8 cellular contexts compared by ENCODE assay signal in genomic region chr6:35496036-35496850, GRCh38. TPM values are rescaled to one million over a fixed set of nuclear protein-coding genes. Genes with fewer than 3 reads are reported as not detected.
DNase-seq lines count a peak whose midpoint lies in the region; ATAC-seq, FAIRE-seq and TF ChIP-seq lines count a peak whose summit lies in the region.

No MANE protein-coding gene starts in this region.

- no peak for FAIRE-seq in astrocyte (lab: Jason Lieb, UNC)

- peaks cover 49% of the 10 kb centered on the region for H4K20me1 ChIP-seq in astrocyte (ENCODE audit: insufficient read depth, low read length)

- H3K27me3 Mint-ChIP-seq in astrocyte (ENCODE audit: low read depth, unreplicated experiment), result no peaks in the 10 kb centered on the region
- peaks cover 68% of the 10 kb centered on the region for H3K27me3 Mint-ChIP-seq in stimulated activated memory B cell treated with anti-CD40 and anti-IgM and Interleukin-4, amounts not matched to agents 10 μg/mL and 1 μg/mL and 100 μg/mL, for 72 hours

- H3K36me3 ChIP-seq in ACC112 (ENCODE audit: insufficient read depth, low read length) (no peaks in the 10 kb centered on the region), astrocyte (ENCODE audit: insufficient read depth, low read length) (no peaks in the 10 kb centered on the region), iPS-20b (ENCODE audit: insufficient read depth, low read depth, low read length) (no peaks in the 10 kb centered on the region)

- H3K79me2 ChIP-seq in ACC112 (ENCODE audit: control insufficient read depth, insufficient read depth, low read length, unreplicated experiment), result peaks cover 45% of the 10 kb centered on the region
- peaks cover 51% of the 10 kb centered on the region for H3K79me2 ChIP-seq in astrocyte (ENCODE audit: insufficient read depth, low read length)

- peak overlapping the region; percentile 89 for H3K27ac Mint-ChIP-seq in astrocyte (ENCODE audit: unreplicated experiment)
- H3K27ac Mint-ChIP-seq in stimulated activated memory B cell treated with anti-CD40 and anti-IgM and Interleukin-4, amounts not matched to agents 10 μg/mL and 1 μg/mL and 100 μg/mL, for 72 hours, result no peak overlapping the region

- peaks cover 3% of the 10 kb centered on the region for H3K36me3 Mint-ChIP-seq in astrocyte (ENCODE audit: low read depth, unreplicated experiment)
- H3K36me3 Mint-ChIP-seq in stimulated activated memory B cell treated with anti-CD40 and anti-IgM and Interleukin-4, amounts not matched to agents 10 μg/mL and 1 μg/mL and 100 μg/mL, for 72 hours, result no peaks in the 10 kb centered on the region

- peak overlapping the region; percentile 83 for H3K4me3 ChIP-seq in ACC112 (ENCODE audit: low read depth, low read length)
- peak overlapping the region; percentile 50 for H3K4me3 ChIP-seq in HFF-Myc (replicated peaks; ENCODE audit: low read depth, low read length)
- peak overlapping the region; percentile 71 for H3K4me3 ChIP-seq in astrocyte (ENCODE audit: insufficient read depth, low read depth, low read length)
- H3K4me3 ChIP-seq in iPS-20b (ENCODE audit: low read length), result peak overlapping the region; percentile 80

- H3K4me1 Mint-ChIP-seq in astrocyte (ENCODE audit: low read depth, unreplicated experiment), result peaks cover 47% of the 10 kb centered on the region
- peaks cover 37% of the 10 kb centered on the region for H3K4me1 Mint-ChIP-seq in stimulated activated memory B cell treated with anti-CD40 and anti-IgM and Interleukin-4, amounts not matched to agents 10 μg/mL and 1 μg/mL and 100 μg/mL, for 72 hours

- peak overlapping the region; percentile 63 for H2AFZ ChIP-seq in ACC112 (ENCODE audit: low read length, unreplicated experiment)
- H2AFZ ChIP-seq in astrocyte (ENCODE audit: low read depth, low read length), result peak overlapping the region; percentile 14

- H3K27ac ChIP-seq in ACC112 (ENCODE audit: low read depth, low read length) (peak overlapping the region; percentile 27), astrocyte (ENCODE audit: low read depth, low read length) (peak overlapping the region; percentile 60), iPS-20b (ENCODE audit: low read length) (no peak overlapping the region)

- H3K27me3 ChIP-seq in ACC112 (ENCODE audit: insufficient read depth, low read length), result no peaks in the 10 kb centered on the region
- H3K27me3 ChIP-seq in astrocyte (ENCODE audit: insufficient read depth, low read length), result no peaks in the 10 kb centered on the region
- H3K27me3 ChIP-seq in iPS-20b (ENCODE audit: insufficient read depth, low read length), result peaks cover 38% of the 10 kb centered on the region

- ATAC-seq in stimulated activated memory B cell treated with anti-CD40 and anti-IgM and Interleukin-4, amounts not matched to agents 10 μg/mL and 1 μg/mL and 100 μg/mL, for 72 hours, result peak; percentile 9
- ATAC-seq in HG03521 (IDR thresholded peaks at IDR 0.05; ENCODE audit: unreplicated experiment), result no peak

- peak overlapping the region; percentile 87 for H3K9ac ChIP-seq in astrocyte (ENCODE audit: low read length)
- H3K9ac ChIP-seq in iPS-20b (ENCODE audit: low read depth, low read length), result peak overlapping the region; percentile 69; the same call in 1 of the 2 replicates

- peak overlapping the region; percentile 91 for H3K4me2 ChIP-seq in astrocyte (ENCODE audit: low read length)

- peak overlapping the region; percentile 94 for H3K4me3 Mint-ChIP-seq in astrocyte (ENCODE audit: unreplicated experiment)
- H3K4me3 Mint-ChIP-seq in stimulated activated memory B cell treated with anti-CD40 and anti-IgM and Interleukin-4, amounts not matched to agents 10 μg/mL and 1 μg/mL and 100 μg/mL, for 72 hours, result peak overlapping the region; percentile 52

- no peak for TF ChIP-seq CTCF in HFF-Myc (IDR thresholded peaks at IDR 0.05; ENCODE audit: low read depth, low read length, missing control alignments)
- no peak for TF ChIP-seq CTCF in astrocyte (IDR thresholded peaks at IDR 0.05; ENCODE audit: insufficient read depth, low read depth, low read length)

- H3K9me3 ChIP-seq in astrocyte (ENCODE audit: insufficient read depth, low read depth, low read length) (no peaks in the 10 kb centered on the region), iPS-20b (ENCODE audit: insufficient read depth, low read depth, low read length) (no peaks in the 10 kb centered on the region)

- DNase-seq in HFF-Myc (ENCODE audit: extremely low read depth, low read depth) (no peak), astrocyte (ENCODE audit: low read depth) (no peak), KBM-7 (no peak), SIG-M5 (lab: John Stamatoyannopoulos, UW) (no peak)

- peaks cover 1% of the 10 kb centered on the region for H3K9me3 Mint-ChIP-seq in astrocyte (ENCODE audit: unreplicated experiment)
- no peaks in the 10 kb centered on the region for H3K9me3 Mint-ChIP-seq in stimulated activated memory B cell treated with anti-CD40 and anti-IgM and Interleukin-4, amounts not matched to agents 10 μg/mL and 1 μg/mL and 100 μg/mL, for 72 hours

- H3K4me1 ChIP-seq in ACC112 (ENCODE audit: control insufficient read depth, insufficient read depth, low read length, unreplicated experiment) (peaks cover 37% of the 10 kb centered on the region), astrocyte (ENCODE audit: insufficient read depth, low read length) (peaks cover 56% of the 10 kb centered on the region), iPS-20b (ENCODE audit: insufficient read depth, low read length) (peaks cover 50% of the 10 kb centered on the region)

- in situ Hi-C loops in KBM-7 (cut with MboI; ENCODE audit: low pct_unique_long_range_greater_than_20kb, low sequenced_read_pairs), result no loop called here

RNA-seq across cellular contexts. Expression of gene TEAD3, which starts 0.6 kb away (rescaled TPM):
- 73.3 and 75.5 TPM in 2 replicates for total RNA-seq in astrocyte

RNA-seq across cellular contexts. Expression of gene TULP1, which starts 16.5 kb away (rescaled TPM):
- not detected in 2 replicates for total RNA-seq in astrocyte

RNA-seq across cellular contexts. Expression of gene RPL10A, which starts 28.0 kb away (rescaled TPM):
- total RNA-seq in astrocyte, result 818 and 887 TPM in 2 replicates

RNA-seq across cellular contexts. Expression of gene FANCE, which starts 44.1 kb away (rescaled TPM):
- 2.9 and 3.1 TPM in 2 replicates for total RNA-seq in astrocyte
